In the genomic region with DNA sequence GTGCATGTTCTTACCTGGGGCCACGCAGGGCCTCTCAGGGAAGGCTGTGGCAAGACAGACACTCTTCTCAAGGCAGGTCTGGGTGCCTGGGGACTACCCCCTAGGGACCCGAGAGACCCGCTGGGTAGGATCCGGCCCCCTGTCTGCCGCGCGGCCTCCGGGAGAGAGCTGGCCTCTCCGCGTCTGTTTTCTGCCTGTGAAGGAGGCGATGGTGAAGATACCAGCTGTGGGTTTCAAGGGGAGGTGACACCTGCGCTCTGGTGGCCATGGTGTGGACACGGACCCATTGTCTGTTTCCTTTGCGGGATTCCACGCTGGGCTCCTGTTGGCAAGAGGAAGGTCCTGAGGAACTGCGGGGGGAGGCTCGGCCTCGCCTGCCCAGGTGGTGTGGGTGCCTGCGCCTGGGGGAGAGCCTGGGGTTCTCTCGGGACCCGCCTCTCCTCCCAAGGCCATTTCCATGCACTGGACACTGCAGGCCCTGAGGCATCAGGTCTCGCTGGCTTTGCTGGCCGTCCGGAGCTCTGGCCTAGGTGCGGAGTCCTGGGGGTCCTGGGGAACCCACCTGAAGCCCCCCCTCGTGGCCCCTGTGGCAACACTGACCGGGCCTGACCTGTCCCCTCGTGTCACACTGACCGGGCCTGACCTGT, we compare ENCODE assay signal across 1 cellular context.
TF ChIP-seq lines count a peak whose summit lies in the region.

No MANE protein-coding gene starts in this region.

TF ChIP-seq in K562, 482 proteins besides CTCF, POLR2A, EP300 and RAD21:
- TF ChIP-seq, protein P1, sequence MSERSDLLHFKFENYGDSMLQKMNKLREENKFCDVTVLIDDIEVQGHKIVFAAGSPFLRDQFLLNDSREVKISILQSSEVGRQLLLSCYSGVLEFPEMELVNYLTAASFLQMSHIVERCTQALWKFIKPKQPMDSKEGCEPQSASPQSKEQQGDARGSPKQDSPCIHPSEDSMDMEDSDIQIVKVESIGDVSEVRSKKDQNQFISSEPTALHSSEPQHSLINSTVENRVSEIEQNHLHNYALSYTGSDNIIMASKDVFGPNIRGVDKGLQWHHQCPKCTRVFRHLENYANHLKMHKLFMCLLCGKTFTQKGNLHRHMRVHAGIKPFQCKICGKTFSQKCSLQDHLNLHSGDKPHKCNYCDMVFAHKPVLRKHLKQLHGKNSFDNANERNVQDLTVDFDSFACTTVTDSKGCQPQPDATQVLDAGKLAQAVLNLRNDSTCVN (CRISPR knock-in tag; IDR thresholded peaks at IDR 0.05), result no peak
- TF ChIP-seq HMGN3 (IDR thresholded peaks at IDR 0.05; ENCODE audit: borderline replicate concordance, extremely low read depth, insufficient read length, low read depth, low read length), result peak; percentile 56
- TF ChIP-seq RNF2 (IDR thresholded peaks at IDR 0.05), result no peak
- TF ChIP-seq PTRF (tag; IDR thresholded peaks at IDR 0.05), result no peak
- TF ChIP-seq, protein P2, sequence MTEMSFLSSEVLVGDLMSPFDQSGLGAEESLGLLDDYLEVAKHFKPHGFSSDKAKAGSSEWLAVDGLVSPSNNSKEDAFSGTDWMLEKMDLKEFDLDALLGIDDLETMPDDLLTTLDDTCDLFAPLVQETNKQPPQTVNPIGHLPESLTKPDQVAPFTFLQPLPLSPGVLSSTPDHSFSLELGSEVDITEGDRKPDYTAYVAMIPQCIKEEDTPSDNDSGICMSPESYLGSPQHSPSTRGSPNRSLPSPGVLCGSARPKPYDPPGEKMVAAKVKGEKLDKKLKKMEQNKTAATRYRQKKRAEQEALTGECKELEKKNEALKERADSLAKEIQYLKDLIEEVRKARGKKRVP (CRISPR knock-in tag; IDR thresholded peaks at IDR 0.05), result no peak
- TF ChIP-seq HNRNPL (IDR thresholded peaks at IDR 0.05; ENCODE audit: low read depth, low read length), result 0 out of 2 replicates have a peak, but pooled peaks have one; percentile 8
- TF ChIP-seq, protein P3, sequence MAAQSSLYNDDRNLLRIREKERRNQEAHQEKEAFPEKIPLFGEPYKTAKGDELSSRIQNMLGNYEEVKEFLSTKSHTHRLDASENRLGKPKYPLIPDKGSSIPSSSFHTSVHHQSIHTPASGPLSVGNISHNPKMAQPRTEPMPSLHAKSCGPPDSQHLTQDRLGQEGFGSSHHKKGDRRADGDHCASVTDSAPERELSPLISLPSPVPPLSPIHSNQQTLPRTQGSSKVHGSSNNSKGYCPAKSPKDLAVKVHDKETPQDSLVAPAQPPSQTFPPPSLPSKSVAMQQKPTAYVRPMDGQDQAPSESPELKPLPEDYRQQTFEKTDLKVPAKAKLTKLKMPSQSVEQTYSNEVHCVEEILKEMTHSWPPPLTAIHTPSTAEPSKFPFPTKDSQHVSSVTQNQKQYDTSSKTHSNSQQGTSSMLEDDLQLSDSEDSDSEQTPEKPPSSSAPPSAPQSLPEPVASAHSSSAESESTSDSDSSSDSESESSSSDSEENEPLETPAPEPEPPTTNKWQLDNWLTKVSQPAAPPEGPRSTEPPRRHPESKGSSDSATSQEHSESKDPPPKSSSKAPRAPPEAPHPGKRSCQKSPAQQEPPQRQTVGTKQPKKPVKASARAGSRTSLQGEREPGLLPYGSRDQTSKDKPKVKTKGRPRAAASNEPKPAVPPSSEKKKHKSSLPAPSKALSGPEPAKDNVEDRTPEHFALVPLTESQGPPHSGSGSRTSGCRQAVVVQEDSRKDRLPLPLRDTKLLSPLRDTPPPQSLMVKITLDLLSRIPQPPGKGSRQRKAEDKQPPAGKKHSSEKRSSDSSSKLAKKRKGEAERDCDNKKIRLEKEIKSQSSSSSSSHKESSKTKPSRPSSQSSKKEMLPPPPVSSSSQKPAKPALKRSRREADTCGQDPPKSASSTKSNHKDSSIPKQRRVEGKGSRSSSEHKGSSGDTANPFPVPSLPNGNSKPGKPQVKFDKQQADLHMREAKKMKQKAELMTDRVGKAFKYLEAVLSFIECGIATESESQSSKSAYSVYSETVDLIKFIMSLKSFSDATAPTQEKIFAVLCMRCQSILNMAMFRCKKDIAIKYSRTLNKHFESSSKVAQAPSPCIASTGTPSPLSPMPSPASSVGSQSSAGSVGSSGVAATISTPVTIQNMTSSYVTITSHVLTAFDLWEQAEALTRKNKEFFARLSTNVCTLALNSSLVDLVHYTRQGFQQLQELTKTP (IDR thresholded peaks at IDR 0.05; ENCODE audit: low read depth in 1 of 2, partially characterized antibody in 2 of 2), result no peak
- no peak for TF ChIP-seq ZNF75A (CRISPR knock-in tag; IDR thresholded peaks at IDR 0.05)
- peak; percentile 46; the same call in 1 of the 2 replicates for TF ChIP-seq ZBTB7A (IDR thresholded peaks at IDR 0.05; ENCODE audit: borderline replicate concordance, control insufficient read depth, low read depth, low read length)
- no peak for TF ChIP-seq TEAD1 (CRISPR knock-in tag; IDR thresholded peaks at IDR 0.05)
- TF ChIP-seq NCOA4 (IDR thresholded peaks at IDR 0.05; ENCODE audit: partially characterized antibody), result no peak
- no peak for TF ChIP-seq ZNF431 (CRISPR knock-in tag; IDR thresholded peaks at IDR 0.05)
- TF ChIP-seq, protein P4, sequence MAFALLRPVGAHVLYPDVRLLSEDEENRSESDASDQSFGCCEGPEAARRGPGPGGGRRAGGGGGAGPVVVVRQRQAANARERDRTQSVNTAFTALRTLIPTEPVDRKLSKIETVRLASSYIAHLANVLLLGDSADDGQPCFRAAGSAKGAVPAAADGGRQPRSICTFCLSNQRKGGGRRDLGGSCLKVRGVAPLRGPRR (CRISPR knock-in tag; IDR thresholded peaks at IDR 0.05), result no peak
- TF ChIP-seq MYNN (IDR thresholded peaks at IDR 0.05), result no peak
- no peak for TF ChIP-seq MYNN (CRISPR knock-in tag; IDR thresholded peaks at IDR 0.05)
- TF ChIP-seq ZNF561 (CRISPR knock-in tag; conservative IDR thresholded peaks at IDR 0.05), result no peak
- no peak for TF ChIP-seq ZC3H8 (IDR thresholded peaks at IDR 0.05)
- no peak for TF ChIP-seq CCNT2 (IDR thresholded peaks at IDR 0.05; ENCODE audit: borderline replicate concordance, extremely low read depth, insufficient read length, low read depth, low read length)
- no peak for TF ChIP-seq ZNF3 (CRISPR knock-in tag; IDR thresholded peaks at IDR 0.05)
- TF ChIP-seq, protein P5, sequence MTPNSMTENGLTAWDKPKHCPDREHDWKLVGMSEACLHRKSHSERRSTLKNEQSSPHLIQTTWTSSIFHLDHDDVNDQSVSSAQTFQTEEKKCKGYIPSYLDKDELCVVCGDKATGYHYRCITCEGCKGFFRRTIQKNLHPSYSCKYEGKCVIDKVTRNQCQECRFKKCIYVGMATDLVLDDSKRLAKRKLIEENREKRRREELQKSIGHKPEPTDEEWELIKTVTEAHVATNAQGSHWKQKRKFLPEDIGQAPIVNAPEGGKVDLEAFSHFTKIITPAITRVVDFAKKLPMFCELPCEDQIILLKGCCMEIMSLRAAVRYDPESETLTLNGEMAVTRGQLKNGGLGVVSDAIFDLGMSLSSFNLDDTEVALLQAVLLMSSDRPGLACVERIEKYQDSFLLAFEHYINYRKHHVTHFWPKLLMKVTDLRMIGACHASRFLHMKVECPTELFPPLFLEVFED (CRISPR knock-in tag; conservative IDR thresholded peaks at IDR 0.05), result no peak
- no peak for TF ChIP-seq SMC3 (conservative IDR thresholded peaks at IDR 0.05; ENCODE audit: insufficient read depth, low read depth, low read length)
